15 cellular contexts compared by ENCODE assay signal in the genomic region with DNA sequence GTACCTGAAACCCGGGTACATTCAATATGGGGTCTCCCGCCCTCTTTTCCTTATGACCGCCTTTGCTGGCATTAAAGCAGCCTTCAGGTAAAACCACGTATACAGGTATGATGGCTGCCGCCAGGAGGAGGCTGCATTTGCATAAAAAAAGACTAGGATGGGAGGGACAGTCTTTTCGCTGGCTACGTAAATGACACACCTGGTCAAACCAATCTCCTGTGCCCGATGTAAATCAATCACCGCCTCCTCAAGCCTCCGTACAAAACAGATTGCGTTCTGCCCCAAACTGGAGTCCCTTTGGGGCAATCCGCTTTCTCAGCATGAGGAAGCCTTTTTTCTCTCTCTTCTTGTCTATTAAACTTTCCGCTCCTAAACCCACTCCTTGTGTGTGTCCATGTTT. TPM values are rescaled to one million over a fixed set of nuclear protein-coding genes. Genes with fewer than 3 reads are reported as not detected.
A peak's percentile ranks its signal among the peaks of the same experiment; 100 is the strongest.
DNase-seq lines count a peak whose midpoint lies in the region; ATAC-seq and FAIRE-seq lines count a peak whose summit lies in the region.
"Had no signal": no experiment of that assay in that cellular context is flagged by ENCODE, and none has a peak within 500 bp of the region (broad histone marks: within the 10 kb centered on the region; RNA-seq: fewer than 3 reads in every experiment).

No MANE protein-coding gene starts in this region.

- H3K27me3 Mint-ChIP-seq in CD8-positive, alpha-beta memory T cell = peaks cover 3 to 9% of the 10 kb centered on the region in 2 donors
- H3K27me3 Mint-ChIP-seq: stimulated activated memory B cell treated with anti-CD40 and anti-IgM and Interleukin-4, amounts not matched to agents 10 μg/mL and 1 μg/mL and 100 μg/mL, for 72 hours had no signal

- DNase-seq in NCI-H146 treated with DMSO at 0.1 percent for 48 hours (lab: John Stamatoyannopoulos, UW; ENCODE audit: unreplicated experiment) = peak; percentile 94
- DNase-seq in SW480 (ENCODE audit: low spot score) = peak; percentile 87
- DNase-seq in small intestine = peak; percentile 46
- DNase-seq in CD8-positive, alpha-beta memory T cell = no peak
- DNase-seq in GM19238 (ENCODE audit: insufficient read length, low spot score) = no peak
- DNase-seq in NAMALWA (ENCODE audit: low spot score) = no peak
- DNase-seq: activated CD4-positive, CD25-positive, alpha-beta regulatory T cell; GOT3; KBM-7; nucleus accumbens had no signal

- POLR2A ChIA-PET in CD8-positive, alpha-beta memory T cell (lab: Charles Lee) = no interaction called here

- H3K4me3 ChIP-seq in iPS-11a (ENCODE audit: low read depth, low read length) (peak overlapping the region; percentile 10), small intestine (ENCODE audit: low read depth in 1 of 2, low read length in 2 of 2) (no peak overlapping the region)
- H3K4me3 ChIP-seq in CD8-positive, alpha-beta memory T cell (ENCODE audit: low read length) = no peak overlapping the region

- no peak for FAIRE-seq in small intestine (lab: Jason Lieb, UNC)

- no peaks in the 10 kb centered on the region for H3K4me1 ChIP-seq in small intestine (ENCODE audit: control insufficient read depth in 2 of 2, insufficient read depth in 1 of 2, low read depth in 1 of 2, low read length in 1 of 2)
- H3K4me1 ChIP-seq in CD8-positive, alpha-beta memory T cell (ENCODE audit: insufficient read depth, low read length) = no peaks in the 10 kb centered on the region

- H3K9me3 Mint-ChIP-seq in CD8-positive, alpha-beta memory T cell = peaks cover 6 to 27% (median 19%) of the 10 kb centered on the region in 5 donors

- no peak overlapping the region for H3K27ac Mint-ChIP-seq in CD8-positive, alpha-beta memory T cell
- H3K27ac Mint-ChIP-seq: brain; stimulated activated memory B cell treated with anti-CD40 and anti-IgM and Interleukin-4, amounts not matched to agents 10 μg/mL and 1 μg/mL and 100 μg/mL, for 72 hours had no signal

- H3K36me3 ChIP-seq in small intestine (ENCODE audit: control insufficient read depth in 2 of 2, insufficient read depth in 2 of 2, low read length in 2 of 2) = no peaks in the 10 kb centered on the region
- H3K36me3 ChIP-seq in CD8-positive, alpha-beta memory T cell (ENCODE audit: insufficient read depth, low read length) = no peaks in the 10 kb centered on the region

- peaks cover 0 to 13% (median 0%) of the 10 kb centered on the region in 3 donors for H3K36me3 Mint-ChIP-seq in CD8-positive, alpha-beta memory T cell
- H3K36me3 Mint-ChIP-seq: brain; stimulated activated memory B cell treated with anti-CD40 and anti-IgM and Interleukin-4, amounts not matched to agents 10 μg/mL and 1 μg/mL and 100 μg/mL, for 72 hours had no signal

- no peak overlapping the region for H3K4me3 Mint-ChIP-seq in CD8-positive, alpha-beta memory T cell
- H3K4me3 Mint-ChIP-seq: stimulated activated memory B cell treated with anti-CD40 and anti-IgM and Interleukin-4, amounts not matched to agents 10 μg/mL and 1 μg/mL and 100 μg/mL, for 72 hours had no signal

- 38 to 44% (median 41%) methylated on average over 13 of the region's 13 CpGs for WGBS in small intestine, 3 donors

- no peak overlapping the region for H3K27ac ChIP-seq in small intestine (ENCODE audit: low read depth in 1 of 2, low read length in 1 of 2)
- no peak overlapping the region for H3K27ac ChIP-seq in CD8-positive, alpha-beta memory T cell (ENCODE audit: low read depth, low read length)

- H3K9me3 ChIP-seq in small intestine (ENCODE audit: control insufficient read depth, low read depth) = no peaks in the 10 kb centered on the region
- H3K9me3 ChIP-seq in CD8-positive, alpha-beta memory T cell (ENCODE audit: low read length) = peaks cover 3% of the 10 kb centered on the region

- no peaks in the 10 kb centered on the region for H3K4me1 Mint-ChIP-seq in CD8-positive, alpha-beta memory T cell
- H3K4me1 Mint-ChIP-seq: stimulated activated memory B cell treated with anti-CD40 and anti-IgM and Interleukin-4, amounts not matched to agents 10 μg/mL and 1 μg/mL and 100 μg/mL, for 72 hours had no signal

- CTCF ChIA-PET in CD8-positive, alpha-beta memory T cell (lab: Charles Lee) = no interaction called here

- no peak for ATAC-seq in GM18873 (IDR thresholded peaks at IDR 0.05; ENCODE audit: low FRiP score, unreplicated experiment)
- ATAC-seq: left lobe of liver; stimulated activated memory B cell treated with anti-CD40 and anti-IgM and Interleukin-4, amounts not matched to agents 10 μg/mL and 1 μg/mL and 100 μg/mL, for 72 hours had no signal

- H3K27me3 ChIP-seq in small intestine (ENCODE audit: control insufficient read depth in 2 of 2, insufficient read depth in 2 of 2, low read length in 2 of 2) = no peaks in the 10 kb centered on the region
- H3K27me3 ChIP-seq in CD8-positive, alpha-beta memory T cell (ENCODE audit: insufficient read depth, low read length, poor library complexity, severe bottlenecking) = no peaks in the 10 kb centered on the region

RNA-seq across cellular contexts. Expression of a gene that starts 8.1 kb away (rescaled TPM):
- 1 to 10 TPM in 1 of 3 donors, under 1 TPM in 2; 0.22 to 1.7 (median 0.54) TPM for polyA plus RNA-seq in small intestine
- under 1 TPM; 0.69 to 0.72 TPM for total RNA-seq in CD8-positive, alpha-beta memory T cell
- polyA plus RNA-seq in CD8-positive, alpha-beta memory T cell = not detected

RNA-seq across cellular contexts. Expression of a gene that starts 15.2 kb away (rescaled TPM):
- 10 to 100 TPM; 11.7 to 13.8 (median 13.6) TPM for polyA plus RNA-seq in small intestine
- total RNA-seq in CD8-positive, alpha-beta memory T cell = 10 to 100 TPM; 34.3 to 37.8 TPM
- polyA plus RNA-seq in CD8-positive, alpha-beta memory T cell = 24.6 TPM

Comparison
In these comparisons a context has a peak if more than half of its experiments do, and no peak if none do; other contexts are left out.
1. DNase-seq: peak in NCI-H146 treated with DMSO at 0.1 percent for 48 hours (single experiment), SW480 (single experiment) and small intestine (single experiment); none in CD8-positive, alpha-beta memory T cell (0 of 5), GM19238 (single experiment) and NAMALWA (single experiment).